In genomic region chr19:16337809-16338469, GRCh38 we compare ENCODE assay signal across 1 cellular context.
TF ChIP-seq lines count a peak whose summit lies in the region.

No MANE protein-coding gene starts in this region.

TF ChIP-seq in IMR-90, 13 proteins besides CTCF, POLR2A, EP300 and RAD21 (continued from another document):
- no peak for TF ChIP-seq USF2 (IDR thresholded peaks at IDR 0.05; ENCODE audit: low read depth, low read length)
